ENCODE assay signal across 28 cellular contexts in genomic region chr20:54091120-54091480, GRCh38. TPM values are rescaled to one million over a fixed set of nuclear protein-coding genes. Genes with fewer than 3 reads are reported as not detected.
"Had no signal": no experiment of that assay in that cellular context is flagged by ENCODE, and none has a peak within 500 bp of the region (broad histone marks: within the 10 kb centered on the region; RNA-seq: fewer than 3 reads in every experiment).

No MANE protein-coding gene starts in this region.

- H3K27ac ChIP-seq: adrenal gland, ascending aorta, brain microvascular endothelial cell, lower lobe of right lung, parathyroid adenoma, stomach, transverse colon had no signal

- H3K36me3 ChIP-seq: adrenal gland, ascending aorta, brain microvascular endothelial cell, lower lobe of right lung, stomach, transverse colon had no signal

- H3K36me3 Mint-ChIP-seq: activated naive CD8-positive, alpha-beta T cell; naive B cell had no signal

- H3K27ac Mint-ChIP-seq: activated naive CD8-positive, alpha-beta T cell; activated T-helper 2 cell treated with anti-CD3 and anti-CD28 coated beads, Interferon-gamma antibody, Interleukin-2, Interleukin-4, amounts not matched to agents 10 μg/mL and 5 μg/mL and 100 μg/mL, durations not matched to agents 14 hours and 24 hours and 36 hours; dendritic cell treated with granulocyte-macrophage colony-stimulating factor and Interleukin-4, amounts not matched to agents 40 ng/mL and 50 ng/mL, for 4 days had no signal

- H3K4me3 ChIP-seq: adrenal gland, ascending aorta, lower lobe of right lung, stomach, transverse colon had no signal

- DNase-seq: activated CD4-positive, alpha-beta T cell treated with anti-CD3 and anti-CD28 coated beads for 1 hour; activated CD4-positive, alpha-beta T cell treated with anti-CD3 and anti-CD28 coated beads, Interleukin-2, amount 50 U/mL, for 1 hour; activated naive CD4-positive, alpha-beta T cell; activated T-cell treated with anti-CD3 and anti-CD28 coated beads, Interleukin-2, amount 50 U/mL, for 4 hours; adrenal gland; brain microvascular endothelial cell; caudate nucleus; effector CD4-positive, alpha-beta T cell; erythroblast; foreskin fibroblast; lower lobe of right lung; nucleus accumbens; right cardiac atrium; stimulated activated CD4-positive, alpha-beta T cell treated with anti-CD3 and anti-CD28 coated beads, Interleukin-12 subunit alpha, Interleukin-12 subunit beta, amount 100 ng/mL, for 4 hours; stimulated activated CD4-positive, alpha-beta T cell treated with anti-CD3 and anti-CD28 coated beads, Interleukin-4, amount 100 ng/mL, for 4 hours; stomach; transverse colon had no signal

- ATAC-seq: activated T-cell treated with anti-CD3 and anti-CD28 coated beads, Interleukin-2, amount 50 U/mL, for 4 hours; left lobe of liver; lower lobe of right lung; right cardiac atrium had no signal

- H3K9me3 ChIP-seq: adrenal gland, ascending aorta, lower lobe of right lung, stomach, transverse colon had no signal

- H3K4me3 Mint-ChIP-seq: activated naive CD8-positive, alpha-beta T cell; activated T-cell treated with anti-CD3 and anti-CD28 coated beads, Interleukin-2, amount 50 U/mL, for 4 hours; dendritic cell treated with granulocyte-macrophage colony-stimulating factor and Interleukin-4, amounts not matched to agents 40 ng/mL and 50 ng/mL, for 4 days had no signal

- H3K9ac ChIP-seq: parathyroid adenoma had no signal

- H3K27me3 Mint-ChIP-seq: activated naive CD8-positive, alpha-beta T cell; dendritic cell treated with granulocyte-macrophage colony-stimulating factor and Interleukin-4, amounts not matched to agents 40 ng/mL and 50 ng/mL, for 4 days; naive B cell had no signal

- H3K27me3 ChIP-seq: ascending aorta, brain microvascular endothelial cell, transverse colon had no signal

- H3K4me1 ChIP-seq: adrenal gland, ascending aorta, lower lobe of right lung, parathyroid adenoma had no signal

- H3K79me2 ChIP-seq: parathyroid adenoma had no signal

- H3K9me3 Mint-ChIP-seq: activated T-cell treated with anti-CD3 and anti-CD28 coated beads, Interleukin-2, amount 50 U/mL, for 4 hours; activated T-helper 2 cell treated with anti-CD3 and anti-CD28 coated beads, Interferon-gamma antibody, Interleukin-2, Interleukin-4, amounts not matched to agents 10 μg/mL and 5 μg/mL and 100 μg/mL, durations not matched to agents 14 hours and 24 hours and 36 hours; dendritic cell treated with granulocyte-macrophage colony-stimulating factor and Interleukin-4, amounts not matched to agents 40 ng/mL and 50 ng/mL, for 4 days; naive B cell had no signal

RNA-seq across cellular contexts. Expression of gene BCAS1, which starts 20.7 kb away (rescaled TPM):
- total RNA-seq: activated T-helper 2 cell treated with anti-CD3 and anti-CD28 coated beads, Interferon-gamma antibody, Interleukin-2, Interleukin-4, amounts not matched to agents 10 μg/mL and 5 μg/mL and 100 μg/mL, durations not matched to agents 14 hours and 24 hours and 36 hours; ascending aorta; glomerular endothelial cell; pulmonary artery endothelial cell had no signal
- polyA plus RNA-seq: fibroblast of lung, neural cell had no signal
